14 cellular contexts compared by ENCODE assay signal in the genomic region with DNA sequence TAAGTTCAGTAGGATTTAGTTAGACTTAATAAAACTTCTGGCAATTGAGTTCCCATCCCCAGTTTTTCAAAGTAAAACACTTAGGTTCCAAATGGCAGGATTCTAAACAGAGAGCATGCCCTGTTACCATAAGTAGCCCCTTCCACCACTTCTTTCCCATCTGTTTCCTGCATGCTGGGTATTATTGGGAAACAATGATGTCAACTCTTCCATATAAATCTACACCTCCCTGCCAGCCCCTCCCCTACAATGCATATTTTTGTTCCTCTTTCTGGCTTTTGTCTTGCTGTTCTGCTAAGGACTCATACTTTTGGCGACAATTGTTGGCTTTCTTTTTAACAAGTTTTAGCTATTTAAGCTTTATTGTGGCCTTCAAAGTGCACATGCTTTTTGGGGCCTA. TPM values are rescaled to one million over a fixed set of nuclear protein-coding genes. Genes with fewer than 3 reads are reported as not detected.
DNase-seq lines count a peak whose midpoint lies in the region; ATAC-seq and TF ChIP-seq lines count a peak whose summit lies in the region.
"Had no signal": no experiment of that assay in that cellular context is flagged by ENCODE, and none has a peak within 500 bp of the region (broad histone marks: within the 10 kb centered on the region; RNA-seq: fewer than 3 reads in every experiment).

No MANE protein-coding gene starts in this region.

- DNase-seq in DMS 273 (lab: John Stamatoyannopoulos, UW; ENCODE audit: unreplicated experiment): peak; percentile 67
- peak; percentile 53 for DNase-seq in NB4 (ENCODE audit: low read depth)
- DNase-seq in dermis microvascular lymphatic vessel endothelial cell (ENCODE audit: low read depth in 2 of 2): peak; percentile 79 to 85
- DNase-seq in myocyte (ENCODE audit: low read depth): peak; percentile 12
- no peak for DNase-seq in NCI-H524 treated with DMSO at 0.1 percent for 48 hours (lab: John Stamatoyannopoulos, UW)
- DNase-seq in NCI-H2196 treated with DMSO at 0.1 percent for 48 hours (lab: John Stamatoyannopoulos, UW; ENCODE audit: unreplicated experiment): no peak
- DNase-seq: activated effector memory CD4-positive, alpha-beta T cell treated with Interleukin-2 at 50 U/mL for 16 hours; cortex of kidney; NCI-H146; NCI-H345; stimulated activated naive CD8-positive, alpha-beta T cell treated with anti-CD3 and anti-CD28 coated beads, Interleukin-15, amount 100 ng/mL, for 72 hours had no signal

- H3K4me3 ChIP-seq in NB4 (ENCODE audit: low read depth, low read length): no peak overlapping the region

- no peak for TF ChIP-seq CTCF in NB4 (IDR thresholded peaks at IDR 0.05; ENCODE audit: low read depth, low read length)

- TF ChIP-seq POLR2A in NB4 (IDR thresholded peaks at IDR 0.05; ENCODE audit: extremely low read depth, insufficient read length): no peak

- ATAC-seq in HG02973 (IDR thresholded peaks at IDR 0.05; ENCODE audit: unreplicated experiment) (no peak), GM18861 (IDR thresholded peaks at IDR 0.05; ENCODE audit: unreplicated experiment) (no peak)
- ATAC-seq: natural killer cell treated with Interleukin-12 subunit alpha and Interleukin-12 subunit beta and Interleukin-15 and Interleukin-18, amount 100 ng/mL, for 72 hours; stimulated activated naive CD8-positive, alpha-beta T cell treated with anti-CD3 and anti-CD28 coated beads, Interleukin-15, amount 100 ng/mL, for 72 hours had no signal

RNA-seq across cellular contexts. Expression of gene ARHGAP31, which starts 11.1 kb away (rescaled TPM):
- total RNA-seq in dermis microvascular lymphatic vessel endothelial cell (20.7 and 26.9 TPM in 2 replicates), myocyte (4.2 and 4.5 TPM in 2 replicates)
- 23.1 TPM for polyA plus RNA-seq in myocyte (2012)

Comparison
In these comparisons a context has a peak if more than half of its experiments do, and no peak if none do; other contexts are left out.
1. DNase-seq: peak in DMS 273 (single experiment), NB4 (single experiment), dermis microvascular lymphatic vessel endothelial cell (2 of 2) and myocyte (single experiment); none in NCI-H524 treated with DMSO at 0.1 percent for 48 hours (single experiment) and NCI-H2196 treated with DMSO at 0.1 percent for 48 hours (single experiment).